9 cellular contexts compared by ENCODE assay signal in genomic region chr1:10794724-10795304, GRCh38. TPM values are rescaled to one million over a fixed set of nuclear protein-coding genes. Genes with fewer than 3 reads are reported as not detected.
DNase-seq lines count a peak whose midpoint lies in the region; ATAC-seq and TF ChIP-seq lines count a peak whose summit lies in the region.
"Had no signal": no experiment of that assay in that cellular context is flagged by ENCODE, and none has a peak within 500 bp of the region (broad histone marks: within the 10 kb centered on the region; RNA-seq: fewer than 3 reads in every experiment).

No MANE protein-coding gene starts in this region.

- no peaks in the 10 kb centered on the region for H3K9me1 ChIP-seq in IMR-90 (ENCODE audit: insufficient read depth, low read length)

- intact Hi-C loops in IMR-90 (cut with micrococcal nuclease) = loop anchor here (5.0 to 10.0 kb wide), 2 partner anchors 260 to 283 kb away; no protein-coding TSS in a partner anchor

- TF ChIP-seq RAD21 in IMR-90 (IDR thresholded peaks at IDR 0.05; ENCODE audit: low read length) = no peak

- H3K9ac ChIP-seq in IMR-90 (ENCODE audit: low read depth, low read length) (no peak overlapping the region), muscle layer of colon (ENCODE audit: low read length) (peak overlapping the region; percentile 61)

- H2AK5ac ChIP-seq in IMR-90 (ENCODE audit: low read depth, low read length) = no peak overlapping the region

- no peaks in the 10 kb centered on the region for H3K79me1 ChIP-seq in IMR-90 (ENCODE audit: low read depth in 1 of 2, low read length in 2 of 2)

- in situ Hi-C loops in IMR-90 (cut with MboI; ENCODE audit: low sequenced_read_pairs) = no loop called here

- no peak overlapping the region for H2AK9ac ChIP-seq in IMR-90 (replicated peaks; ENCODE audit: low read depth, low read length, poor library complexity)

- TF ChIP-seq POLR2A in IMR-90 (IDR thresholded peaks at IDR 0.05; ENCODE audit: low read depth, low read length) = no peak

- no peak for ATAC-seq in CD4-positive, CD25-positive, alpha-beta regulatory T cell (ENCODE audit: low read depth in 2 of 2)
- ATAC-seq in IMR-90 (ENCODE audit: low read depth) (no peak), HG02840 (IDR thresholded peaks at IDR 0.05; ENCODE audit: low FRiP score, unreplicated experiment) (no peak), HG03469 (IDR thresholded peaks at IDR 0.05; ENCODE audit: unreplicated experiment) (no peak), HG03108 (IDR thresholded peaks at IDR 0.05; ENCODE audit: unreplicated experiment) (no peak), HG03439 (IDR thresholded peaks at IDR 0.05; ENCODE audit: unreplicated experiment) (no peak)
- ATAC-seq: K562 had no signal

- H3K27ac ChIP-seq in CD4-positive, CD25-positive, alpha-beta regulatory T cell (ENCODE audit: insufficient read depth, low read length, poor library complexity, severe bottlenecking) = no peak overlapping the region
- H3K27ac ChIP-seq in IMR-90 (ENCODE audit: insufficient read depth, low read length) = no peak overlapping the region
- H3K27ac ChIP-seq in coronary artery = peak overlapping the region in 1 of 2 donors; percentile 75
- peak overlapping the region; percentile 84 for H3K27ac ChIP-seq in muscle layer of colon (ENCODE audit: low read depth, low read length)

- TF ChIP-seq CTCF in IMR-90 (conservative IDR thresholded peaks at IDR 0.05; ENCODE audit: low read depth, low read length) = no peak
- no peak for TF ChIP-seq CTCF in coronary artery (IDR thresholded peaks at IDR 0.05)

- H3K36me3 ChIP-seq in CD4-positive, CD25-positive, alpha-beta regulatory T cell (ENCODE audit: control insufficient read depth, insufficient read depth, low read length) = no peaks in the 10 kb centered on the region
- H3K36me3 ChIP-seq in IMR-90 (ENCODE audit: control insufficient read depth, insufficient read depth, low read length) (no peaks in the 10 kb centered on the region), muscle layer of colon (ENCODE audit: insufficient read depth, low read length) (no peaks in the 10 kb centered on the region)

- no peak overlapping the region for H3K4me3 ChIP-seq in CD4-positive, CD25-positive, alpha-beta regulatory T cell (ENCODE audit: low read depth, low read length)
- H3K4me3 ChIP-seq in IMR-90 (ENCODE audit: insufficient read depth, low read depth, low read length) (peak overlapping the region; percentile 26; the same call in 1 of the 2 replicates), coronary artery (peak overlapping the region; percentile 85), muscle layer of colon (ENCODE audit: low read depth in 1 of 2, low read length in 2 of 2) (peak overlapping the region; percentile 58 to 64)
- H3K4me3 ChIP-seq: K562 had no signal

- no TSS peak for BruUV-seq in IMR-90 (replicated peaks; lab: Mats Ljungman, UMichigan)

- H2BK120ac ChIP-seq in IMR-90 (ENCODE audit: low read depth, low read length) = no peak overlapping the region

- H2BK5ac ChIP-seq in IMR-90 (ENCODE audit: low read depth, low read length, poor library complexity, severe bottlenecking) = no peak overlapping the region

- H3K9me3 Mint-ChIP-seq in CD4-positive, CD25-positive, alpha-beta regulatory T cell = peaks cover 0 to 3% (median 0%) of the 10 kb centered on the region in 7 donors

- no peak overlapping the region for H3K56ac ChIP-seq in IMR-90 (ENCODE audit: extremely low read depth, insufficient read depth, low read length)

- peaks cover 21% of the 10 kb centered on the region for H3K27me3 ChIP-seq in CD4-positive, CD25-positive, alpha-beta regulatory T cell (ENCODE audit: control insufficient read depth, insufficient read depth, low read length)
- H3K27me3 ChIP-seq in IMR-90 (ENCODE audit: control insufficient read depth, insufficient read depth, low read length) (peaks cover 58% of the 10 kb centered on the region), muscle layer of colon (ENCODE audit: control insufficient read depth in 1 of 2, insufficient read depth in 2 of 2, low read length in 2 of 2) (peaks cover 4 to 5% of the 10 kb centered on the region in 2 donors)

- DNase-seq in CD4-positive, CD25-positive, alpha-beta regulatory T cell = no peak
- DNase-seq in IMR-90 = no peak
- DNase-seq in coronary artery (ENCODE audit: low spot score) = no peak

- H3K23ac ChIP-seq in IMR-90 (ENCODE audit: low read depth, low read length) = no peak overlapping the region

- no peak overlapping the region for H2BK20ac ChIP-seq in IMR-90 (ENCODE audit: low read depth, low read length)

- CTCF ChIA-PET in IMR-90 (lab: Yijun Ruan, JAX) = interaction anchor here (0.5 kb wide), 2 partner anchors 114 to 142 kb away, joined by 3 to 4 read pairs; no protein-coding TSS in a partner anchor

- no peak overlapping the region for H3K18ac ChIP-seq in IMR-90 (ENCODE audit: low read depth, low read length)

- H3K4me3 Mint-ChIP-seq in CD4-positive, CD25-positive, alpha-beta regulatory T cell = peak overlapping the region; percentile 39 to 86 (median 48)

- no peak overlapping the region for H4K8ac ChIP-seq in IMR-90 (ENCODE audit: low read depth in 2 of 2, low read length in 2 of 2)

- H4K5ac ChIP-seq in IMR-90 (ENCODE audit: low read depth, low read length) = no peak overlapping the region

- no peaks in the 10 kb centered on the region for H4K20me1 ChIP-seq in IMR-90 (ENCODE audit: insufficient read depth, low read length)

- no peak overlapping the region for H3K27ac Mint-ChIP-seq in CD4-positive, CD25-positive, alpha-beta regulatory T cell

- H3K4me1 Mint-ChIP-seq in CD4-positive, CD25-positive, alpha-beta regulatory T cell = peaks cover 0 to 19% (median 8%) of the 10 kb centered on the region in 4 donors

- H2AFZ ChIP-seq in IMR-90 (replicated peaks; ENCODE audit: low read length, poor library complexity) = peak overlapping the region; percentile 63

- H3K27me3 Mint-ChIP-seq in CD4-positive, CD25-positive, alpha-beta regulatory T cell = peaks cover 59% of the 10 kb centered on the region

- no peak overlapping the region for H3K4ac ChIP-seq in IMR-90 (ENCODE audit: low read depth, low read length)

- H3K4me1 ChIP-seq in CD4-positive, CD25-positive, alpha-beta regulatory T cell (ENCODE audit: control insufficient read depth, insufficient read depth, low read length, poor library complexity, severe bottlenecking) = peaks cover 11% of the 10 kb centered on the region
- H3K4me1 ChIP-seq in IMR-90 (ENCODE audit: control insufficient read depth, insufficient read depth, low read length) (peaks cover 4% of the 10 kb centered on the region; the same call in 1 of the 2 replicates), muscle layer of colon (ENCODE audit: insufficient read depth, low read length) (peaks cover 15% of the 10 kb centered on the region)

- H3K9me3 ChIP-seq in CD4-positive, CD25-positive, alpha-beta regulatory T cell (ENCODE audit: control insufficient read depth in 2 of 2, low read length in 2 of 2) = no peaks in the 10 kb centered on the region
- H3K9me3 ChIP-seq in IMR-90 (ENCODE audit: control insufficient read depth, insufficient read depth, low read length) (no peaks in the 10 kb centered on the region), muscle layer of colon (ENCODE audit: low read length) (no peaks in the 10 kb centered on the region)

- dilution Hi-C loops in IMR-90 (cut with HindIII; ENCODE audit: low sequenced_read_pairs, unreplicated experiment) = no loop called here

- 4% methylated on average over 11 of the region's 61 CpGs; no CpG with 5 or more reads in 1 of the 2 experiments for WGBS in IMR-90 (ENCODE audit: extremely low coverage in 2 of 2, insufficient read length in 1 of 2), 2 experiments

- no peak overlapping the region for H3K14ac ChIP-seq in IMR-90 (replicated peaks; ENCODE audit: low read depth, low read length)

- POLR2A ChIA-PET in IMR-90 (lab: Charles Lee; ENCODE audit: unreplicated experiment) = no interaction called here

- H3K36me3 Mint-ChIP-seq in CD4-positive, CD25-positive, alpha-beta regulatory T cell = no peaks in the 10 kb centered on the region

- no peak overlapping the region for H2BK15ac ChIP-seq in IMR-90 (ENCODE audit: low read depth, low read length)

- H4K91ac ChIP-seq in IMR-90 (ENCODE audit: insufficient read depth, low read depth, low read length) = no peak overlapping the region

- peak overlapping the region; percentile 60; the same call in 1 of the 2 replicates for H3K4me2 ChIP-seq in IMR-90 (ENCODE audit: low read depth, low read length)

TF ChIP-seq in IMR-90, 13 proteins besides CTCF, POLR2A, EP300 and RAD21:
- TF ChIP-seq BHLHE40 (IDR thresholded peaks at IDR 0.05; ENCODE audit: low read depth, low read length) = no peak

RNA-seq across cellular contexts. Expression of gene CASZ1, which starts 1.6 kb away (rescaled TPM):
- total RNA-seq in CD4-positive, CD25-positive, alpha-beta regulatory T cell = 55.1 TPM
- 1 to 10 TPM in 2 of 4 donors, under 1 TPM in 2; 0.57 to 1.5 (median 0.94) TPM for polyA plus RNA-seq in CD4-positive, CD25-positive, alpha-beta regulatory T cell
- under 0.01 and 0.18 TPM in 2 replicates for total RNA-seq in IMR-90 (2012; rRNA removed)
- 0.23 and 0.24 TPM in 2 replicates for polyA plus RNA-seq in IMR-90 (2012; rRNA removed)
- 0.30 and 0.44 TPM in 2 replicates for polyA plus RNA-seq in IMR-90 (2012; cell fraction: cytosol; rRNA removed)
- polyA plus RNA-seq in IMR-90 (2012; cell fraction: nucleus; rRNA removed; ENCODE audit: low replicate concordance) = 0.78 and 0.86 TPM in 2 replicates

Comparison
In these comparisons a context has a peak if more than half of its experiments do, and no peak if none do; other contexts are left out.
1. RNA of gene CASZ1, which starts 1.6 kb away (total RNA-seq): 55.1 TPM in CD4-positive, CD25-positive, alpha-beta regulatory T cell (single experiment); under 0.01 to 0.18 TPM in IMR-90; every median in the first group is over 10 times any median in the second.